In the genomic region with DNA sequence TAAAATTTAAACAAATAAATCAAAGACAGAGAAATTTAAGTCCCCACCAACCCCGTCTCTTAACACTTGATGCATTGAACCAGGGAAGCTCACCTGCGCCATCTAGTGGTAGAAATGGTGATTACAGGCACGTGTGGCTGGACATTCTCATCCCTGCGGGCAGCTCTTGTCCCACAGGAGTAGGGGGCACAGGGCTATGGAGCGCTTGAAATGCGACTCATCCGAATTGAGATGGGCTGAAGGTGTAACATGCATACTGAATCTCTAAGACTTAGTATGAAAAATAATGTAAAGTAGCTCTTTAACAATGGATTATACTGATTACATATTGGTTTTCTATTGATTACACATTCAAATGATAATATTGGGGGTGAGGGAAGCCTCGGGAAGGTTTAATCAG, we compare ENCODE assay signal across 8 cellular contexts. TPM values are rescaled to one million over a fixed set of nuclear protein-coding genes. Genes with fewer than 3 reads are reported as not detected.
A peak's percentile ranks its signal among the peaks of the same experiment; 100 is the strongest.
DNase-seq lines count a peak whose midpoint lies in the region; ATAC-seq lines count a peak whose summit lies in the region.

No MANE protein-coding gene starts in this region.

- H3K27ac ChIP-seq in GM23248 (no peak overlapping the region), mesendoderm (ENCODE audit: low read depth, low read length) (no peak overlapping the region)

- H3K4me2 ChIP-seq in GM23248 (ENCODE audit: unreplicated experiment) (no peak overlapping the region), mesendoderm (ENCODE audit: low read length) (no peak overlapping the region)

- no peaks in the 10 kb centered on the region for H3K4me1 ChIP-seq in GM23248 (ENCODE audit: insufficient read depth)
- no peaks in the 10 kb centered on the region for H3K4me1 ChIP-seq in mesendoderm (ENCODE audit: control insufficient read depth, low read depth, low read length)

- no peaks in the 10 kb centered on the region for H4K20me1 ChIP-seq in GM23248 (ENCODE audit: insufficient read depth)

- ATAC-seq in GM21737 (IDR thresholded peaks at IDR 0.05; ENCODE audit: unreplicated experiment): no peak

- H3K36me3 Mint-ChIP-seq in activated CD4-positive, alpha-beta memory T cell treated with anti-CD3 and anti-CD28 coated beads, Interleukin-2, amount 10 ng/mL, durations not matched to agents 7 days and 5 days (ENCODE audit: low read depth): no peaks in the 10 kb centered on the region

- no peak overlapping the region for H3K4me3 ChIP-seq in GM23248
- no peak overlapping the region for H3K4me3 ChIP-seq in mesendoderm (ENCODE audit: low read length)

- no peaks in the 10 kb centered on the region for H3K79me1 ChIP-seq in mesendoderm (ENCODE audit: low read length)

- H4K8ac ChIP-seq in mesendoderm (ENCODE audit: low read depth, low read length): no peak overlapping the region

- no peak overlapping the region for H4K5ac ChIP-seq in mesendoderm (ENCODE audit: low read length)

- no peaks in the 10 kb centered on the region for H3F3A ChIP-seq in GM23248 (ENCODE audit: insufficient read depth)

- H3K9me2 ChIP-seq in GM23248 (ENCODE audit: insufficient read depth): no peaks in the 10 kb centered on the region

- CTCF ChIA-PET in activated CD4-positive, alpha-beta memory T cell treated with anti-CD3 and anti-CD28 coated beads, Interleukin-2, amount 10 ng/mL, durations not matched to agents 7 days and 5 days (lab: Charles Lee): interaction anchor here (0.6 to 9.3 kb wide), 40 partner anchors 10 to 570 kb away, joined by 3 to 152 read pairs (median 5); no protein-coding TSS in a partner anchor

- no peak overlapping the region for H2BK120ac ChIP-seq in mesendoderm (ENCODE audit: low read depth, low read length)

- DNase-seq in AG20443 (ENCODE audit: low spot score): peak; percentile 79
- DNase-seq in GM23248: peak; percentile 56
- peak; percentile 20 for DNase-seq in NCI-H82 treated with DMSO at 0.1 percent for 48 hours (lab: John Stamatoyannopoulos, UW; ENCODE audit: unreplicated experiment)
- peak; percentile 72 for DNase-seq in activated CD4-positive, alpha-beta memory T cell treated with anti-CD3 and anti-CD28 coated beads, Interleukin-2, amount 10 ng/mL, durations not matched to agents 7 days and 5 days
- DNase-seq in effector CD4-positive, alpha-beta T cell: peak; percentile 63
- peak; percentile 83 for DNase-seq in mesendoderm
- DNase-seq in stimulated activated CD8-positive, alpha-beta memory T cell treated with anti-CD3 and anti-CD28 coated beads, Interleukin-4, amount 100 ng/mL, for 48 hours: peak; percentile 88

- H2BK15ac ChIP-seq in mesendoderm (replicated peaks; ENCODE audit: low read depth): no peak overlapping the region

- H3K36me3 ChIP-seq in GM23248 (ENCODE audit: low read depth) (no peaks in the 10 kb centered on the region), mesendoderm (ENCODE audit: control insufficient read depth, insufficient read depth, low read length) (no peaks in the 10 kb centered on the region)

- 0 out of 2 replicates have a peak, but pooled peaks cover 14% of the 10 kb centered on the region for H3K27me3 ChIP-seq in GM23248 (replicated peaks; ENCODE audit: insufficient read depth)
- H3K27me3 ChIP-seq in mesendoderm (ENCODE audit: insufficient read depth, low read length, poor library complexity): no peaks in the 10 kb centered on the region

- POLR2A ChIA-PET in activated CD4-positive, alpha-beta memory T cell treated with anti-CD3 and anti-CD28 coated beads, Interleukin-2, amount 10 ng/mL, durations not matched to agents 7 days and 5 days (lab: Charles Lee): interaction anchor here (1.1 to 1.6 kb wide), 3 partner anchors 10 to 138 kb away, joined by 3 to 6 read pairs (median 5); no protein-coding TSS in a partner anchor

- H3K4ac ChIP-seq in mesendoderm (ENCODE audit: low read depth, low read length): no peak overlapping the region

- H3K23ac ChIP-seq in mesendoderm (ENCODE audit: low read length): no peak overlapping the region

- H3K9me3 ChIP-seq in GM23248 (ENCODE audit: low read depth): no peaks in the 10 kb centered on the region

- H3K4me1 Mint-ChIP-seq in activated CD4-positive, alpha-beta memory T cell treated with anti-CD3 and anti-CD28 coated beads, Interleukin-2, amount 10 ng/mL, durations not matched to agents 7 days and 5 days: no peaks in the 10 kb centered on the region

- H3K9ac ChIP-seq in GM23248: no peak overlapping the region
- no peak overlapping the region for H3K9ac ChIP-seq in mesendoderm (ENCODE audit: low read length)

- WGBS in GM23248 (ENCODE audit: low coverage in 1 of 2, low lambda C conversion rate in 2 of 2, missing lambda C conversion rate in 2 of 2), 2 experiments: 2 to 4% methylated on average over 8 of the region's 8 CpGs
- WGBS in mesendoderm (ENCODE audit: extremely low coverage, insufficient coverage, low lambda C conversion rate): no CpG with 5 or more reads among the region's 8 CpGs

- H3K4me3 Mint-ChIP-seq in activated CD4-positive, alpha-beta memory T cell treated with anti-CD3 and anti-CD28 coated beads, Interleukin-2, amount 10 ng/mL, durations not matched to agents 7 days and 5 days: no peak overlapping the region

- in situ Hi-C loops in GM23248 (cut with MboI): loop anchor here (25.0 kb wide), 1 partner anchor 823 kb away; no protein-coding TSS in a partner anchor

- H2BK5ac ChIP-seq in mesendoderm (ENCODE audit: low read length): no peak overlapping the region

- H2AFZ ChIP-seq in GM23248: no peak overlapping the region

- no peaks in the 10 kb centered on the region for H3K27me3 Mint-ChIP-seq in activated CD4-positive, alpha-beta memory T cell treated with anti-CD3 and anti-CD28 coated beads, Interleukin-2, amount 10 ng/mL, durations not matched to agents 7 days and 5 days

- H3K56ac ChIP-seq in mesendoderm (ENCODE audit: low read length): no peak overlapping the region

- no peaks in the 10 kb centered on the region for H3K9me3 Mint-ChIP-seq in activated CD4-positive, alpha-beta memory T cell treated with anti-CD3 and anti-CD28 coated beads, Interleukin-2, amount 10 ng/mL, durations not matched to agents 7 days and 5 days

- no peak overlapping the region for H3K27ac Mint-ChIP-seq in activated CD4-positive, alpha-beta memory T cell treated with anti-CD3 and anti-CD28 coated beads, Interleukin-2, amount 10 ng/mL, durations not matched to agents 7 days and 5 days

- no peak overlapping the region for H3K18ac ChIP-seq in mesendoderm (ENCODE audit: low read length)

- H3K79me2 ChIP-seq in GM23248 (ENCODE audit: insufficient read depth): no peaks in the 10 kb centered on the region
- H3K79me2 ChIP-seq in mesendoderm (ENCODE audit: control insufficient read depth, insufficient read depth, low read length): no peaks in the 10 kb centered on the region

- no peak overlapping the region for H2AK5ac ChIP-seq in mesendoderm (ENCODE audit: low read length)

RNA-seq across cellular contexts. Expression of gene SLIT1, which starts 24.8 kb away (rescaled TPM):
- not detected in 2 replicates for total RNA-seq in GM23248 (2014; rRNA removed; shearing (Covaris generic))
- 0.04 TPM in 1 of 2 replicates, not detected in the other for polyA plus RNA-seq in GM23248 (2016; fragmentation: Nextera tagmentation; extraction: Ambion mirVana)
- total RNA-seq in activated CD4-positive, alpha-beta memory T cell treated with anti-CD3 and anti-CD28 coated beads, Interleukin-2, amount 10 ng/mL, durations not matched to agents 7 days and 5 days: under 1 TPM; 0.30 to 0.35 TPM
- 0.20 TPM for polyA plus RNA-seq in mesendoderm (2013, experiment 1 of 2)
- polyA plus RNA-seq in mesendoderm (2013, experiment 2 of 2): 0.15 TPM

Comparison
In these comparisons a context has a peak if more than half of its experiments do, and no peak if none do; other contexts are left out.
1. DNase-seq: peak in every context shown above with its lines; median percentile 88 in stimulated activated CD8-positive, alpha-beta memory T cell treated with anti-CD3 and anti-CD28 coated beads, Interleukin-4, amount 100 ng/mL, for 48 hours; 83 in mesendoderm; 79 in AG20443; 72 in activated CD4-positive, alpha-beta memory T cell treated with anti-CD3 and anti-CD28 coated beads, Interleukin-2, amount 10 ng/mL, durations not matched to agents 7 days and 5 days; 63 in effector CD4-positive, alpha-beta T cell; 56 in GM23248; 20 in NCI-H82 treated with DMSO at 0.1 percent for 48 hours.